Comparison of ENCODE assay signal across 17 cellular contexts in genomic region chr18:46268662-46269061, GRCh38.
A peak's percentile ranks its signal among the peaks of the same experiment; 100 is the strongest.
DNase-seq lines count a peak whose midpoint lies in the region; ATAC-seq and TF ChIP-seq lines count a peak whose summit lies in the region.
"Had no signal": no experiment of that assay in that cellular context is flagged by ENCODE, and none has a peak within 500 bp of the region (broad histone marks: within the 10 kb centered on the region; RNA-seq: fewer than 3 reads in every experiment).

No MANE protein-coding gene starts in this region.

- no peak overlapping the region for H3K4me3 ChIP-seq in CD4-positive, CD25-positive, alpha-beta regulatory T cell (ENCODE audit: low read depth, low read length)
- H3K4me3 ChIP-seq in left ventricle myocardium inferior, result no peak overlapping the region
- H3K4me3 ChIP-seq in smooth muscle cell, result no peak overlapping the region
- H3K4me3 ChIP-seq: skin epidermis, tibial artery had no signal

- no peaks in the 10 kb centered on the region for H3K9me3 ChIP-seq in CD4-positive, CD25-positive, alpha-beta regulatory T cell (ENCODE audit: control insufficient read depth in 2 of 2, low read length in 2 of 2)
- H3K9me3 ChIP-seq in left ventricle myocardium inferior (replicated peaks) (no peaks in the 10 kb centered on the region), smooth muscle cell (replicated peaks; ENCODE audit: low read depth) (no peaks in the 10 kb centered on the region)
- H3K9me3 ChIP-seq: tibial artery had no signal

- H3K27ac ChIP-seq in CD4-positive, CD25-positive, alpha-beta regulatory T cell (ENCODE audit: insufficient read depth, low read length, poor library complexity, severe bottlenecking), result no peak overlapping the region
- H3K27ac ChIP-seq in left ventricle myocardium inferior (replicated peaks) (peak overlapping the region; percentile 45), smooth muscle cell (ENCODE audit: low read depth) (no peak overlapping the region)
- H3K27ac ChIP-seq: skin epidermis, tibial artery had no signal

- H3K9me3 Mint-ChIP-seq in CD4-positive, CD25-positive, alpha-beta regulatory T cell, result no peaks in the 10 kb centered on the region
- no peaks in the 10 kb centered on the region for H3K9me3 Mint-ChIP-seq in activated CD8-positive, alpha-beta T cell treated with anti-CD3 and anti-CD28 coated beads for 36 hours
- H3K9me3 Mint-ChIP-seq: central memory CD8-positive, alpha-beta T cell; nephron had no signal

- H3K36me3 ChIP-seq in CD4-positive, CD25-positive, alpha-beta regulatory T cell (ENCODE audit: control insufficient read depth, insufficient read depth, low read length), result peaks cover 38% of the 10 kb centered on the region
- H3K36me3 ChIP-seq in left ventricle myocardium inferior (peaks cover 1% of the 10 kb centered on the region), smooth muscle cell (ENCODE audit: low read depth) (peaks cover 1% of the 10 kb centered on the region)

- DNase-seq in CD4-positive, CD25-positive, alpha-beta regulatory T cell, result no peak
- DNase-seq in NCI-H1092 treated with DMSO at 0.1 percent for 48 hours (lab: John Stamatoyannopoulos, UW) (peak; percentile 95), left ventricle myocardium inferior (peak; percentile 44), glomerular visceral epithelial cell (ENCODE audit: extremely low spot score) (no peak), smooth muscle cell (lab: John Stamatoyannopoulos, UW; ENCODE audit: unreplicated experiment) (no peak)
- no peak for DNase-seq in activated CD8-positive, alpha-beta T cell treated with anti-CD3 and anti-CD28 coated beads for 36 hours
- DNase-seq: activated CD4-positive, alpha-beta T cell treated with anti-CD3 and anti-CD28 coated beads, Interleukin-2, amount 50 U/mL, for 1 hour; NCI-H1930; NCI-H446; NCI-H82; tibial artery had no signal

- H4K20me1 ChIP-seq in smooth muscle cell (ENCODE audit: low read depth), result no peaks in the 10 kb centered on the region

- H3K79me2 ChIP-seq in smooth muscle cell (ENCODE audit: low read depth), result no peaks in the 10 kb centered on the region

- H3K27ac Mint-ChIP-seq in CD4-positive, CD25-positive, alpha-beta regulatory T cell, result peak overlapping the region in 2 of 3 donors; percentile 12 to 68
- H3K27ac Mint-ChIP-seq in activated CD8-positive, alpha-beta T cell treated with anti-CD3 and anti-CD28 coated beads for 36 hours, result peak overlapping the region; percentile 4
- H3K27ac Mint-ChIP-seq: activated naive CD8-positive, alpha-beta T cell; B cell; nephron had no signal

- peaks cover 26 to 37% (median 28%) of the 10 kb centered on the region in 4 donors for H3K4me1 Mint-ChIP-seq in CD4-positive, CD25-positive, alpha-beta regulatory T cell
- H3K4me1 Mint-ChIP-seq in activated CD8-positive, alpha-beta T cell treated with anti-CD3 and anti-CD28 coated beads for 36 hours (ENCODE audit: low read depth), result peaks cover 44% of the 10 kb centered on the region
- H3K4me1 Mint-ChIP-seq: nephron had no signal

- 92% methylated on average over 2 of the region's 2 CpGs for WGBS in smooth muscle cell (ENCODE audit: low lambda C conversion rate)

- no peak overlapping the region for H2AFZ ChIP-seq in smooth muscle cell (ENCODE audit: low read depth)

- no peaks in the 10 kb centered on the region for H3K27me3 ChIP-seq in CD4-positive, CD25-positive, alpha-beta regulatory T cell (ENCODE audit: control insufficient read depth, insufficient read depth, low read length)
- H3K27me3 ChIP-seq in left ventricle myocardium inferior (ENCODE audit: low read depth) (no peaks in the 10 kb centered on the region), smooth muscle cell (ENCODE audit: low read depth) (no peaks in the 10 kb centered on the region)
- H3K27me3 ChIP-seq: tibial artery had no signal

- POLR2A ChIA-PET in activated CD8-positive, alpha-beta T cell treated with anti-CD3 and anti-CD28 coated beads for 36 hours (lab: Charles Lee), result no interaction called here

- ATAC-seq in CD4-positive, CD25-positive, alpha-beta regulatory T cell (ENCODE audit: low read depth in 2 of 2), result no peak
- ATAC-seq in activated CD8-positive, alpha-beta T cell treated with anti-CD3 and anti-CD28 coated beads for 36 hours, result no peak
- ATAC-seq in GM21360 (IDR thresholded peaks at IDR 0.05; ENCODE audit: unreplicated experiment), result no peak

- no peaks in the 10 kb centered on the region for H3K27me3 Mint-ChIP-seq in CD4-positive, CD25-positive, alpha-beta regulatory T cell
- no peaks in the 10 kb centered on the region for H3K27me3 Mint-ChIP-seq in activated CD8-positive, alpha-beta T cell treated with anti-CD3 and anti-CD28 coated beads for 36 hours
- H3K27me3 Mint-ChIP-seq: activated naive CD8-positive, alpha-beta T cell; B cell; central memory CD8-positive, alpha-beta T cell had no signal

- H3K4me1 ChIP-seq in CD4-positive, CD25-positive, alpha-beta regulatory T cell (ENCODE audit: control insufficient read depth, insufficient read depth, low read length, poor library complexity, severe bottlenecking), result peaks cover 10% of the 10 kb centered on the region
- H3K4me1 ChIP-seq in left ventricle myocardium inferior, result peaks cover 54% of the 10 kb centered on the region
- H3K4me1 ChIP-seq in smooth muscle cell (ENCODE audit: low read depth), result no peaks in the 10 kb centered on the region
- H3K4me1 ChIP-seq: tibial artery had no signal

- intact Hi-C loops in activated CD8-positive, alpha-beta T cell treated with anti-CD3 and anti-CD28 coated beads for 36 hours (cut with micrococcal nuclease), result no loop called here
- intact Hi-C loops in left ventricle myocardium inferior (cut with micrococcal nuclease), result no loop called here

- CTCF ChIA-PET in activated CD8-positive, alpha-beta T cell treated with anti-CD3 and anti-CD28 coated beads for 36 hours (lab: Charles Lee), result interaction anchor here (0.8 to 3.0 kb wide), 4 partner anchors 12 to 389 kb away, joined by 3 to 12 read pairs (median 7); a partner anchor contains a TSS

- H3K9ac ChIP-seq in smooth muscle cell (ENCODE audit: low read depth), result no peak overlapping the region

- no peak for TF ChIP-seq CTCF in activated CD8-positive, alpha-beta T cell treated with anti-CD3 and anti-CD28 coated beads for 36 hours (IDR thresholded peaks at IDR 0.05)
- TF ChIP-seq CTCF in left ventricle myocardium inferior (IDR thresholded peaks at IDR 0.05; ENCODE audit: borderline replicate concordance), result no peak
- no peak for TF ChIP-seq CTCF in smooth muscle cell (IDR thresholded peaks at IDR 0.05; ENCODE audit: borderline replicate concordance, insufficient read depth, poor library complexity, severe bottlenecking)

- no peaks in the 10 kb centered on the region for H3F3A ChIP-seq in smooth muscle cell (ENCODE audit: low read depth)

- H3K4me3 Mint-ChIP-seq in CD4-positive, CD25-positive, alpha-beta regulatory T cell, result no peak overlapping the region
- H3K4me3 Mint-ChIP-seq in activated CD8-positive, alpha-beta T cell treated with anti-CD3 and anti-CD28 coated beads for 36 hours, result no peak overlapping the region
- H3K4me3 Mint-ChIP-seq: activated naive CD8-positive, alpha-beta T cell; B cell; central memory CD8-positive, alpha-beta T cell; nephron had no signal

- no peak overlapping the region for H3K4me2 ChIP-seq in smooth muscle cell

- peaks cover 29% of the 10 kb centered on the region for H3K36me3 Mint-ChIP-seq in CD4-positive, CD25-positive, alpha-beta regulatory T cell
- H3K36me3 Mint-ChIP-seq in activated CD8-positive, alpha-beta T cell treated with anti-CD3 and anti-CD28 coated beads for 36 hours (ENCODE audit: low read depth), result peaks cover 41% of the 10 kb centered on the region

Comparison
In these comparisons a context has a peak if more than half of its experiments do, and no peak if none do; other contexts are left out.
1. DNase-seq: peak in NCI-H1092 treated with DMSO at 0.1 percent for 48 hours (single experiment) and left ventricle myocardium inferior (single experiment); none in CD4-positive, CD25-positive, alpha-beta regulatory T cell (0 of 3), activated CD8-positive, alpha-beta T cell treated with anti-CD3 and anti-CD28 coated beads for 36 hours (single experiment), glomerular visceral epithelial cell (single experiment) and smooth muscle cell (single experiment).